ENCODE assay signal across 18 cellular contexts in the genomic region with DNA sequence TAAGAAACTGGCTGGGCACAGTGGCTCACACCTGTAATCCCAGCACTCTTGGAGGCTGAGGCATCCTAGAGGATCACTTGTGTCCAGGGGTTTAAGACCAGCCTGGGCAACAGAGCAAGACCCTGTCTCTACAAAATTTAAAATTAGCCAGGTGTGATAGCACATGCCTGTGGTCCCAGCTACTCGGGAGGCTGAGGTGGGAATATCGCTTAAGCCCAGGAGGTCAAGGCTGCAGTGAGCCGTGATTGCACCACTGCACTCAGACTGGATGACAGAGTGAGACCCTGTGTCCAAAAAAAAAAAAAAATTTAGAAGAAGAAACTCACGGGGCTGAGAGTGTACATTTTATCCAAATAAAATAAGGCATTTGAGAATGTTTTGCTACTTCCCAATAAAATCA. TPM values are rescaled to one million over a fixed set of nuclear protein-coding genes. Genes with fewer than 3 reads are reported as not detected.
"Had no signal": no experiment of that assay in that cellular context is flagged by ENCODE, and none has a peak within 500 bp of the region (broad histone marks: within the 10 kb centered on the region; RNA-seq: fewer than 3 reads in every experiment).

No MANE protein-coding gene starts in this region.

- DNase-seq: activated CD4-positive, alpha-beta memory T cell treated with anti-CD3 and anti-CD28 coated beads for 36 hours; activated CD4-positive, alpha-beta T cell treated with anti-CD3 and anti-CD28 coated beads for 1 hour; activated naive CD4-positive, alpha-beta T cell; activated T-cell treated with anti-CD3 and anti-CD28 coated beads, Interleukin-2, amount 50 U/mL, for 72 hours; cortex of kidney; effector CD8-positive, alpha-beta T cell; hypothalamus; kidney glomerular epithelial cell; mammary epithelial cell; naive thymus-derived CD4-positive, alpha-beta T cell had no signal

- H3K9ac ChIP-seq: parathyroid adenoma had no signal

- H3K79me2 ChIP-seq: parathyroid adenoma had no signal

- FAIRE-seq: astrocyte had no signal

- H3K27ac ChIP-seq: cardiac muscle cell, parathyroid adenoma had no signal

- H3K36me3 ChIP-seq: cardiac muscle cell had no signal

- H3K4me3 ChIP-seq: cardiac muscle cell had no signal

- ATAC-seq: activated T-cell treated with anti-CD3 and anti-CD28 coated beads, Interleukin-2, amount 50 U/mL, for 72 hours; naive thymus-derived CD4-positive, alpha-beta T cell; stimulated activated memory B cell treated with anti-CD40 and anti-IgM and Interleukin-4, amounts not matched to agents 10 μg/mL and 1 μg/mL and 100 μg/mL, for 72 hours had no signal

- H3K27me3 ChIP-seq: cardiac muscle cell had no signal

- H3K4me1 ChIP-seq: parathyroid adenoma had no signal

- H2AFZ ChIP-seq: parathyroid adenoma had no signal

RNA-seq across cellular contexts. Expression of gene ZAR1L, which starts 58.9 kb away (rescaled TPM):
- total RNA-seq: activated CD4-positive, alpha-beta memory T cell treated with anti-CD3 and anti-CD28 coated beads for 36 hours; activated T-cell treated with anti-CD3 and anti-CD28 coated beads, Interleukin-2, amount 50 U/mL, for 72 hours; astrocyte; cardiac muscle cell; mammary epithelial cell; mononuclear cell; naive thymus-derived CD4-positive, alpha-beta T cell; subcutaneous adipose tissue; T-helper 2 cell treated with Interferon-gamma antibody and Interleukin-4, amounts not matched to agents 100 ng/mL and 5 ng/mL, for 36 hours; ureter had no signal
- polyA plus RNA-seq: cardiac muscle cell; mammary epithelial cell; naive thymus-derived CD4-positive, alpha-beta T cell had no signal
